Comparison of ENCODE assay signal across 1 cellular context in the genomic region with DNA sequence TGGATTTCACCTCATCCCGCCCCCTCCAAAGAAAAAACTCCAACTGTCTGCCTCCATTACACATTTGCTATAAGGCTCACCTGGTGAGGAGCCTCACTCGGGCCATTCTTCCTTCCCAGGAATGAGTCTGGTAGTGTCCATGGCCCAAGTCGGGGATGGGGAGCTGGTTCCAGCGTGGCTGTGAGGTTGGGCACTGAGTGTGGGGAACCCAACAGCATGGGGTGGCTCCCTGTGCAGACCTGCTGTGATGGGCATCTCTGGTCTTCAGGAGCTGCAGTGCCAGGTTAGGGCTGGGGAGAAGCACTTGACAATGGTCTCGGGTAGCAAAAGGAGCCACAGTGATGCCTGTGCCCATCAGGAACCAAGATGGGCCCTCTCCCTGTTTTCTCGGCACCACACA.
TF ChIP-seq lines count a peak whose summit lies in the region.

No MANE protein-coding gene starts in this region.

TF ChIP-seq in IMR-90, 13 proteins besides CTCF, POLR2A, EP300 and RAD21:
- no peak for TF ChIP-seq RFX5 (IDR thresholded peaks at IDR 0.05; ENCODE audit: low read depth, low read length)
- no peak for TF ChIP-seq CEBPB (IDR thresholded peaks at IDR 0.05; ENCODE audit: low read depth, low read length)
- no peak for TF ChIP-seq BHLHE40 (IDR thresholded peaks at IDR 0.05; ENCODE audit: low read depth, low read length)
- TF ChIP-seq, protein P1, sequence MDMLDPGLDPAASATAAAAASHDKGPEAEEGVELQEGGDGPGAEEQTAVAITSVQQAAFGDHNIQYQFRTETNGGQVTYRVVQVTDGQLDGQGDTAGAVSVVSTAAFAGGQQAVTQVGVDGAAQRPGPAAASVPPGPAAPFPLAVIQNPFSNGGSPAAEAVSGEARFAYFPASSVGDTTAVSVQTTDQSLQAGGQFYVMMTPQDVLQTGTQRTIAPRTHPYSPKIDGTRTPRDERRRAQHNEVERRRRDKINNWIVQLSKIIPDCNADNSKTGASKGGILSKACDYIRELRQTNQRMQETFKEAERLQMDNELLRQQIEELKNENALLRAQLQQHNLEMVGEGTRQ (IDR thresholded peaks at IDR 0.05; ENCODE audit: low read depth, low read length), result no peak
- TF ChIP-seq, protein P2, sequence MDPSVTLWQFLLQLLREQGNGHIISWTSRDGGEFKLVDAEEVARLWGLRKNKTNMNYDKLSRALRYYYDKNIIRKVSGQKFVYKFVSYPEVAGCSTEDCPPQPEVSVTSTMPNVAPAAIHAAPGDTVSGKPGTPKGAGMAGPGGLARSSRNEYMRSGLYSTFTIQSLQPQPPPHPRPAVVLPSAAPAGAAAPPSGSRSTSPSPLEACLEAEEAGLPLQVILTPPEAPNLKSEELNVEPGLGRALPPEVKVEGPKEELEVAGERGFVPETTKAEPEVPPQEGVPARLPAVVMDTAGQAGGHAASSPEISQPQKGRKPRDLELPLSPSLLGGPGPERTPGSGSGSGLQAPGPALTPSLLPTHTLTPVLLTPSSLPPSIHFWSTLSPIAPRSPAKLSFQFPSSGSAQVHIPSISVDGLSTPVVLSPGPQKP (IDR thresholded peaks at IDR 0.05; ENCODE audit: borderline replicate concordance, low read depth, low read length), result no peak
- TF ChIP-seq RCOR1 (IDR thresholded peaks at IDR 0.05; ENCODE audit: insufficient replicate concordance, low read length), result no peak
- TF ChIP-seq MAFK (IDR thresholded peaks at IDR 0.05; ENCODE audit: low read depth, low read length), result no peak
- no peak for TF ChIP-seq CHD1 (IDR thresholded peaks at IDR 0.05; ENCODE audit: low read depth, low read length)
- TF ChIP-seq SMC3 (IDR thresholded peaks at IDR 0.05; ENCODE audit: low read depth, low read length), result no peak
- TF ChIP-seq FOS (IDR thresholded peaks at IDR 0.05; ENCODE audit: low read depth, low read length), result no peak
- no peak for TF ChIP-seq MAZ (IDR thresholded peaks at IDR 0.05; ENCODE audit: borderline replicate concordance, low read depth, low read length)
- no peak for TF ChIP-seq NFE2L2 (IDR thresholded peaks at IDR 0.05; ENCODE audit: low read depth, low read length)
